Comparison of ENCODE assay signal across 12 cellular contexts in the genomic region with DNA sequence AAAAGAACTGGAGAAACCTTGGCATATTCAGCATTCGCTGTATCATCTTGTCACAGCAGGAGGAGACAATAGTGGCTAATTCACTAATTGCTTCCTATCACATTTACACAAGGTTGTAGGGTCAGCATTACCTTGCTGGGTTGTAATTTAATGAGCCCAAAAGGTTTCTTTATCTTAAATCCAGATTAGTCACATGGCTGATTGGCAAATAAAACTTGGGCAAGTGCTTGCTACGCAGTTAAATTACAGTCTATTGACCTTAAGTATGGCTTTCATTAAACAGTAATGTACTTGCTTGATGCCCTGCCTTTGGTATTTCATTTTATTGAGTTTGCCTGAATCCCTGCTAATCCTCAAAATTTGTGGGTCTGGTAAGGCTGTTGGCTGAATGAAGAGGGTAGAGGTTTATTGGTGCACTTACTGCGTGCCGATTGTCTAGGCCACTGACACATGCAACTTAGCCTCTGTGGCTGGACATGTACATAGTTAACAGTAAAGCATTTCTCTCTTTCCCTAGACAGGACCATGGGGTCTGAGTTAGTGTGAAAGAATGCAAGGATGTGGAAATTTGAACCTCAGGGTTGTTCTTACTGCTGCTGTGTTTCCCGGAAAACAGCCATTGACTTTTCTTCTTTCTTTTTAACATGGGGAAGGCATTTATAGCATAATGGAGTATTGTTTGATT. TPM values are rescaled to one million over a fixed set of nuclear protein-coding genes. Genes with fewer than 3 reads are reported as not detected.
DNase-seq lines count a peak whose midpoint lies in the region; FAIRE-seq and TF ChIP-seq lines count a peak whose summit lies in the region.
"Had no signal": no experiment of that assay in that cellular context is flagged by ENCODE, and none has a peak within 500 bp of the region (broad histone marks: within the 10 kb centered on the region; RNA-seq: fewer than 3 reads in every experiment).

No MANE protein-coding gene starts in this region.

- peaks cover 23 to 50% of the 10 kb centered on the region in 2 donors for H3K4me1 ChIP-seq in thyroid gland

- H3K4me3 ChIP-seq in astrocyte of the cerebellum (ENCODE audit: low read depth, low read length) (no peak overlapping the region), thyroid gland (replicated peaks in 1 of 3) (no peak overlapping the region)

- intact Hi-C loops in thyroid gland (cut with DNase I) = no loop called here

- in situ Hi-C loops in astrocyte of the cerebellum (cut with HindIII; ENCODE audit: low sequenced_read_pairs) = no loop called here

- no peak for TF ChIP-seq POLR2A in thyroid gland (IDR thresholded peaks at IDR 0.05)

- H3K36me3 ChIP-seq in thyroid gland = no peaks in the 10 kb centered on the region

- H3K27me3 ChIP-seq in thyroid gland = no peaks in the 10 kb centered on the region

- no peak for FAIRE-seq in urothelium cell line (lab: Jason Lieb, UNC)

- 95 to 96% methylated on average over 5 of the region's 5 CpGs for WGBS in thyroid gland, 2 donors

- no peak for TF ChIP-seq CTCF in astrocyte of the cerebellum (IDR thresholded peaks at IDR 0.05; ENCODE audit: low read depth, low read length, missing control alignments)
- TF ChIP-seq CTCF in thyroid gland (IDR thresholded peaks at IDR 0.05) = no peak

- peak overlapping the region; percentile 28 to 83 (median 64) for H3K27ac ChIP-seq in thyroid gland

- no peaks in the 10 kb centered on the region for H3K9me3 ChIP-seq in thyroid gland

- DNase-seq in NCI-H82 (lab: John Stamatoyannopoulos, UW) = peak; percentile 42
- DNase-seq in NCI-H82 treated with DMSO at 0.1 percent for 48 hours (lab: John Stamatoyannopoulos, UW; ENCODE audit: unreplicated experiment) = no peak
- DNase-seq in astrocyte of the cerebellum (ENCODE audit: low read depth) = peak; percentile 70
- DNase-seq in islet precursor cell = peak; percentile 79
- no peak for DNase-seq in thyroid gland
- no peak for DNase-seq in germinal center (ENCODE audit: low spot score)
- DNase-seq in urothelium cell line (ENCODE audit: low spot score) = no peak
- no peak for DNase-seq in DMS79 treated with DMSO at 0.1 percent for 48 hours (lab: John Stamatoyannopoulos, UW)
- DNase-seq: activated naive CD8-positive, alpha-beta T cell treated with anti-CD3 and anti-CD28 coated beads, Interleukin-2, amount 10 ng/mL, durations not matched to agents 7 days and 5 days; NCI-H1930; PC-3; stimulated activated naive CD4-positive, alpha-beta T cell treated with Interleukin-2 at 50 U/mL for 16 hours had no signal

RNA-seq across cellular contexts. Expression of gene FMNL2, which starts 34.3 kb away (rescaled TPM):
- total RNA-seq in thyroid gland = 10 to 100 TPM; 37.7 to 60.9 (median 52.1) TPM

Comparison
In these comparisons a context has a peak if more than half of its experiments do, and no peak if none do; other contexts are left out.
1. DNase-seq: peak in NCI-H82 (single experiment), astrocyte of the cerebellum (single experiment) and islet precursor cell (single experiment); none in NCI-H82 treated with DMSO at 0.1 percent for 48 hours (single experiment), thyroid gland (0 of 2), germinal center (single experiment), urothelium cell line (single experiment) and DMS79 treated with DMSO at 0.1 percent for 48 hours (single experiment).